Comparison of ENCODE assay signal across 8 cellular contexts in genomic region chr1:154324669-154325582, GRCh38. TPM values are rescaled to one million over a fixed set of nuclear protein-coding genes. Genes with fewer than 3 reads are reported as not detected.
DNase-seq lines count a peak whose midpoint lies in the region; ATAC-seq, FAIRE-seq and TF ChIP-seq lines count a peak whose summit lies in the region.

A gene with protein sequence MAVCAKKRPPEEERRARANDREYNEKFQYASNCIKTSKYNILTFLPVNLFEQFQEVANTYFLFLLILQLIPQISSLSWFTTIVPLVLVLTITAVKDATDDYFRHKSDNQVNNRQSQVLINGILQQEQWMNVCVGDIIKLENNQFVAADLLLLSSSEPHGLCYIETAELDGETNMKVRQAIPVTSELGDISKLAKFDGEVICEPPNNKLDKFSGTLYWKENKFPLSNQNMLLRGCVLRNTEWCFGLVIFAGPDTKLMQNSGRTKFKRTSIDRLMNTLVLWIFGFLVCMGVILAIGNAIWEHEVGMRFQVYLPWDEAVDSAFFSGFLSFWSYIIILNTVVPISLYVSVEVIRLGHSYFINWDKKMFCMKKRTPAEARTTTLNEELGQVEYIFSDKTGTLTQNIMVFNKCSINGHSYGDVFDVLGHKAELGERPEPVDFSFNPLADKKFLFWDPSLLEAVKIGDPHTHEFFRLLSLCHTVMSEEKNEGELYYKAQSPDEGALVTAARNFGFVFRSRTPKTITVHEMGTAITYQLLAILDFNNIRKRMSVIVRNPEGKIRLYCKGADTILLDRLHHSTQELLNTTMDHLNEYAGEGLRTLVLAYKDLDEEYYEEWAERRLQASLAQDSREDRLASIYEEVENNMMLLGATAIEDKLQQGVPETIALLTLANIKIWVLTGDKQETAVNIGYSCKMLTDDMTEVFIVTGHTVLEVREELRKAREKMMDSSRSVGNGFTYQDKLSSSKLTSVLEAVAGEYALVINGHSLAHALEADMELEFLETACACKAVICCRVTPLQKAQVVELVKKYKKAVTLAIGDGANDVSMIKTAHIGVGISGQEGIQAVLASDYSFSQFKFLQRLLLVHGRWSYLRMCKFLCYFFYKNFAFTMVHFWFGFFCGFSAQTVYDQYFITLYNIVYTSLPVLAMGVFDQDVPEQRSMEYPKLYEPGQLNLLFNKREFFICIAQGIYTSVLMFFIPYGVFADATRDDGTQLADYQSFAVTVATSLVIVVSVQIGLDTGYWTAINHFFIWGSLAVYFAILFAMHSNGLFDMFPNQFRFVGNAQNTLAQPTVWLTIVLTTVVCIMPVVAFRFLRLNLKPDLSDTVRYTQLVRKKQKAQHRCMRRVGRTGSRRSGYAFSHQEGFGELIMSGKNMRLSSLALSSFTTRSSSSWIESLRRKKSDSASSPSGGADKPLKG (plus strand): TSS chr1:154325525. CDS start chr1:154328142, 2,617 bp downstream.

- no peak for ATAC-seq in GM18519 (IDR thresholded peaks at IDR 0.05; ENCODE audit: low FRiP score, unreplicated experiment)

- TF ChIP-seq CTCF in mesothelial cell of epicardium (IDR thresholded peaks at IDR 0.05; ENCODE audit: unreplicated experiment): peak; percentile 95

- peaks cover 39% of the 10 kb centered on the region for H3K4me1 Mint-ChIP-seq in mesothelial cell of epicardium

- in situ Hi-C loops in endometrial microvascular endothelial cells (cut with HindIII; ENCODE audit: inconsistent ontology term, low pct_unique_long_range_greater_than_20kb, low sequenced_read_pairs): no loop called here

- no peaks in the 10 kb centered on the region for H3K9me3 Mint-ChIP-seq in mesothelial cell of epicardium

- peak; percentile 86 for FAIRE-seq in GM12891 (lab: Jason Lieb, UNC)

- no peaks in the 10 kb centered on the region for H3K36me3 Mint-ChIP-seq in mesothelial cell of epicardium

- no peak for TF ChIP-seq POLR2A in GM12891 (IDR thresholded peaks at IDR 0.05; ENCODE audit: low read depth, low read length)

- H3K27ac Mint-ChIP-seq in mesothelial cell of epicardium: peak within 1 kb of the TSS; percentile 94

- DNase-seq in GM12891 (ENCODE audit: insufficient read length, low spot score): peak; percentile 79
- DNase-seq in HT1080 (ENCODE audit: low read depth): peak; percentile 73
- DNase-seq in NOMO-1 treated with dmso at 0.1 percent for 144 hours (lab: John Stamatoyannopoulos, UW; ENCODE audit: unreplicated experiment): peak; percentile 53
- peak; percentile 54 for DNase-seq in activated CD8-positive, alpha-beta memory T cell treated with anti-CD3 and anti-CD28 coated beads, Interleukin-2, amount 50 U/mL, for 24 hours (ENCODE audit: extremely low read depth)
- DNase-seq in mesothelial cell of epicardium (ENCODE audit: low spot score in 2 of 2, unreplicated experiment in 2 of 2): peak; percentile 62 to 83
- DNase-seq in stimulated activated CD8-positive, alpha-beta memory T cell treated with anti-CD3 and anti-CD28 coated beads, Interleukin-15, amount 100 ng/mL, for 4 hours (ENCODE audit: low read depth in 2 of 2): peak; percentile 63

- peak within 1 kb of the TSS; percentile 93 for H3K4me3 Mint-ChIP-seq in mesothelial cell of epicardium

- peaks cover 19% of the 10 kb centered on the region for H3K27me3 Mint-ChIP-seq in mesothelial cell of epicardium (ENCODE audit: low read depth)

TF ChIP-seq in GM12891, 5 proteins besides CTCF, POLR2A, EP300 and RAD21:
- TF ChIP-seq PAX5 (IDR thresholded peaks at IDR 0.05; ENCODE audit: insufficient read depth, low read length, severe bottlenecking) (no peak), POLR2AphosphoS5 (IDR thresholded peaks at IDR 0.05; ENCODE audit: low read depth, low read length) (no peak), POU2F2 (IDR thresholded peaks at IDR 0.05; ENCODE audit: low read depth, low read length) (no peak), TAF1 (IDR thresholded peaks at IDR 0.05; ENCODE audit: low read depth, low read length) (no peak), SPI1 (IDR thresholded peaks at IDR 0.05; ENCODE audit: low read depth, low read length) (no peak)

RNA-seq across cellular contexts. Expression of the gene that starts here (rescaled TPM):
- 4.4 TPM for polyA plus RNA-seq in GM12891 (2012; ENCODE audit: low read depth, missing spikeins)
- total RNA-seq in HT1080 (2014; rRNA removed; shearing (Covaris generic)): 126 and 169 TPM in 2 replicates
- 49.4 and 56.8 TPM in 2 replicates for polyA plus RNA-seq in HT1080 (2015; cell fraction: cytosol; rRNA removed)
- 63.8 and 74.8 TPM in 2 replicates for polyA plus RNA-seq in HT1080 (2015; cell fraction: nucleus; rRNA removed)
- total RNA-seq in endometrial microvascular endothelial cells (ENCODE audit: inconsistent ontology term): 41.0 TPM
- 37.5 to 38.8 TPM (median 38.6 TPM) in 3 replicates for total RNA-seq in mesothelial cell of epicardium
